1 cellular context compared by ENCODE assay signal in genomic region chr5:171968512-171968911, GRCh38.
TF ChIP-seq lines count a peak whose summit lies in the region.

No MANE protein-coding gene starts in this region.

TF ChIP-seq in IMR-90, 13 proteins besides CTCF, POLR2A, EP300 and RAD21:
- TF ChIP-seq CEBPB (IDR thresholded peaks at IDR 0.05; ENCODE audit: low read depth, low read length): no peak
